ENCODE assay signal across 8 cellular contexts in genomic region chr17:45160505-45161287, GRCh38. TPM values are rescaled to one million over a fixed set of nuclear protein-coding genes. Genes with fewer than 3 reads are reported as not detected.
DNase-seq lines count a peak whose midpoint lies in the region; ATAC-seq and TF ChIP-seq lines count a peak whose summit lies in the region.

No MANE protein-coding gene starts in this region.

- peaks cover 6 to 55% (median 37%) of the 10 kb centered on the region in 12 donors for H3K4me1 ChIP-seq in heart left ventricle

- no peaks in the 10 kb centered on the region for H3K9me3 Mint-ChIP-seq in activated naive CD8-positive, alpha-beta T cell treated with anti-CD3 and anti-CD28 coated beads for 36 hours

- no peaks in the 10 kb centered on the region for H3K36me3 ChIP-seq in BJ (ENCODE audit: control insufficient read depth, insufficient read depth, low read length)
- H3K36me3 ChIP-seq in heart left ventricle = peaks cover 0 to 2% (median 0%) of the 10 kb centered on the region in 9 donors

- intact Hi-C loops in heart left ventricle (cut with DNase I) (loop anchor here in 7 of 10 donors (1.0 to 5.0 kb wide), 5 partner anchors 12 to 37 kb away; partner anchors contain the start of gene HEXIM1 (in 5 of the 7)), posterior vena cava (cut with DNase I) (no loop called here)

- no peaks in the 10 kb centered on the region for H3K27me3 ChIP-seq in BJ (ENCODE audit: control insufficient read depth, insufficient read depth, low read length)
- no peaks in the 10 kb centered on the region for H3K27me3 ChIP-seq in heart left ventricle

- no peaks in the 10 kb centered on the region for H3K27me3 Mint-ChIP-seq in activated naive CD8-positive, alpha-beta T cell treated with anti-CD3 and anti-CD28 coated beads for 36 hours

- TF ChIP-seq POLR2A in heart left ventricle (IDR thresholded peaks at IDR 0.05) = no peak

- peak overlapping the region; percentile 98 for H3K27ac Mint-ChIP-seq in activated naive CD8-positive, alpha-beta T cell treated with anti-CD3 and anti-CD28 coated beads for 36 hours

- peaks cover 37% of the 10 kb centered on the region for H3K4me1 Mint-ChIP-seq in activated naive CD8-positive, alpha-beta T cell treated with anti-CD3 and anti-CD28 coated beads for 36 hours

- H3K36me3 Mint-ChIP-seq in activated naive CD8-positive, alpha-beta T cell treated with anti-CD3 and anti-CD28 coated beads for 36 hours = peaks cover 31% of the 10 kb centered on the region

- TF ChIP-seq CTCF in BJ (IDR thresholded peaks at IDR 0.05; ENCODE audit: insufficient read depth, low read depth, low read length) = 0 out of 2 replicates have a peak, but pooled peaks have one; percentile 23
- TF ChIP-seq CTCF in heart left ventricle (IDR thresholded peaks at IDR 0.05) = peak in 7 of 12 donors; percentile 8 to 52 (median 36)

- ATAC-seq in GM19372 (IDR thresholded peaks at IDR 0.05; ENCODE audit: low read depth, unreplicated experiment) (peak; percentile 3), HG03521 (IDR thresholded peaks at IDR 0.05; ENCODE audit: unreplicated experiment) (peak; percentile 23), heart left ventricle (peak; percentile 45 to 71 (median 70))

- 0 to 1% (median 0%) methylated on average over 30 to 47 of the region's 47 CpGs for WGBS in heart left ventricle, 4 donors

- H3K9me3 ChIP-seq in heart left ventricle = no peaks in the 10 kb centered on the region

- H3K27ac ChIP-seq in heart left ventricle = peak overlapping the region; percentile 96 to 100 (median 100)

- peak overlapping the region; percentile 99 for H3K4me3 Mint-ChIP-seq in activated naive CD8-positive, alpha-beta T cell treated with anti-CD3 and anti-CD28 coated beads for 36 hours

- CTCF ChIA-PET in BJ (lab: Yijun Ruan, JAX) = interaction anchor here (0.6 to 8.3 kb wide), 6 partner anchors 10 to 38 kb away, joined by 3 to 83 read pairs (median 14); partner anchors contain the start of genes ACBD4 and HEXIM1

- POLR2A ChIA-PET in BJ (lab: Charles Lee) = interaction anchor here (0.6 to 2.4 kb wide), 3 partner anchors 11 to 959 kb away, joined by 5 to 66 read pairs (median 7); partner anchors contain the start of gene HEXIM1

- H3K4me3 ChIP-seq in BJ (ENCODE audit: low read depth, low read length) (peak overlapping the region; percentile 81), heart left ventricle (peak overlapping the region; percentile 65 to 98 (median 93))

- no peak for DNase-seq in BJ (ENCODE audit: low read depth)
- peak; percentile 59 for DNase-seq in RPMI8226
- peak; percentile 62 for DNase-seq in activated naive CD8-positive, alpha-beta T cell treated with anti-CD3 and anti-CD28 coated beads for 36 hours
- peak; percentile 79 to 86 (median 84) for DNase-seq in heart left ventricle
- DNase-seq in posterior vena cava (ENCODE audit: low spot score) = peak; percentile 89
- no peak for DNase-seq in HuH-7.5 (ENCODE audit: low spot score)

RNA-seq across cellular contexts. Expression of gene HEXIM2, which starts 1.0 kb away (rescaled TPM):
- polyA plus RNA-seq in BJ (2011; rRNA removed) = 3.9 and 6.3 TPM in 2 replicates
- 1.8 and 2.3 TPM in 2 replicates for polyA minus RNA-seq in BJ (2011; rRNA and poly(A)+ RNA removed)
- 1 to 10 TPM; 4.8 to 5.6 TPM for total RNA-seq in activated naive CD8-positive, alpha-beta T cell treated with anti-CD3 and anti-CD28 coated beads for 36 hours
- 1 to 10 TPM; 3.9 to 7.5 (median 5.7) TPM for total RNA-seq in heart left ventricle
- 1 to 10 TPM; 3.4 to 6.4 TPM for polyA plus RNA-seq in heart left ventricle
- total RNA-seq in posterior vena cava = 1 to 10 TPM; 1.6 to 3.0 TPM

RNA-seq across cellular contexts. Expression of gene HEXIM1, which starts 12.4 kb away (rescaled TPM):
- polyA plus RNA-seq in BJ (2011; rRNA removed) = 16.0 and 16.7 TPM in 2 replicates
- polyA minus RNA-seq in BJ (2011; rRNA and poly(A)+ RNA removed) = 10.3 and 11.2 TPM in 2 replicates
- total RNA-seq in activated naive CD8-positive, alpha-beta T cell treated with anti-CD3 and anti-CD28 coated beads for 36 hours = 10 to 100 TPM; 36.0 to 36.5 TPM
- 10 to 100 TPM; 14.4 to 28.7 (median 22.5) TPM for total RNA-seq in heart left ventricle
- polyA plus RNA-seq in heart left ventricle = 10 to 100 TPM; 11.9 to 12.4 TPM
- total RNA-seq in posterior vena cava = 10 to 100 TPM; 40.6 to 46.9 TPM

RNA-seq across cellular contexts. Expression of gene ACBD4, which starts 25.2 kb away (rescaled TPM):
- polyA plus RNA-seq in BJ (2011; rRNA removed) = 5.4 and 7.3 TPM in 2 replicates
- polyA minus RNA-seq in BJ (2011; rRNA and poly(A)+ RNA removed) = 3.0 and 4.2 TPM in 2 replicates
- total RNA-seq in activated naive CD8-positive, alpha-beta T cell treated with anti-CD3 and anti-CD28 coated beads for 36 hours = 1 to 10 TPM; 8.6 to 8.9 TPM
- total RNA-seq in heart left ventricle = 1 to 10 TPM; 4.1 to 9.8 (median 6.3) TPM
- polyA plus RNA-seq in heart left ventricle = 1 to 10 TPM; 3.3 to 8.8 TPM
- total RNA-seq in posterior vena cava = 10 to 100 TPM; 10.8 to 12.9 TPM

RNA-seq across cellular contexts. Expression of gene PLCD3, which starts 28.4 kb away (rescaled TPM):
- 47.5 and 81.6 TPM in 2 replicates for polyA plus RNA-seq in BJ (2011; rRNA removed)
- polyA minus RNA-seq in BJ (2011; rRNA and poly(A)+ RNA removed) = 71.6 and 94.8 TPM in 2 replicates
- total RNA-seq in activated naive CD8-positive, alpha-beta T cell treated with anti-CD3 and anti-CD28 coated beads for 36 hours = 1 to 10 TPM; 2.7 to 3.8 TPM
- 100 to 1,000 TPM; 102 to 207 (median 123) TPM for total RNA-seq in heart left ventricle
- 100 to 1,000 TPM in 1 of 2 donors, 10 to 100 TPM in 1; 92.8 to 105 TPM for polyA plus RNA-seq in heart left ventricle
- total RNA-seq in posterior vena cava = 10 to 100 TPM; 69.3 to 74.2 TPM

Comparison
In these comparisons a context has a peak if more than half of its experiments do, and no peak if none do; other contexts are left out.
1. DNase-seq: peak in RPMI8226 (single experiment), activated naive CD8-positive, alpha-beta T cell treated with anti-CD3 and anti-CD28 coated beads for 36 hours (single experiment), heart left ventricle (5 of 5) and posterior vena cava (single experiment); none in BJ (single experiment) and HuH-7.5 (single experiment).
2. ATAC-seq: peak in every context shown above with its lines; median percentile 70 in heart left ventricle; 23 in HG03521; 3 in GM19372.
3. intact Hi-C loops: an anchor here in heart left ventricle (1.0 to 5.0 kb wide); none called in posterior vena cava.